In the genomic region with DNA sequence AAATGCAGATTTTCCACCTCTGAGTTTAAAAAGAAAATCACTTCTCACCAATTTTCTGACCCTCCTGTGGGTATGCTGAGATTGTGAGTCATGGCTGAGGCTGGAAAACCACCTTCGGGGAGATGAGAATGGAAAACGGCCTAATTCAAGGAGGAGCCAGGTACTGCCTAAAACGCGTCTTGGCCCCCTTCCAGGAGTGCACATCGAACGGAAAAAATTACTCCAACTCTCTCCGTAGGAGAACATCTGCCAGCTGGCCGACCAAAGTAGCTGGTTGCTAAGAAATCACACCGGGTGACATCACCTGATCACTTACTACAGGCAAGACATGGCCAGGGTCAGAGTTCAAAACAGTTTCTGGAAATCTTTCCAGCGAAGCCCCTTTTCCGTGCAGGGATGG, we compare ENCODE assay signal across 12 cellular contexts.
DNase-seq lines count a peak whose midpoint lies in the region; ATAC-seq, FAIRE-seq and TF ChIP-seq lines count a peak whose summit lies in the region.
"Had no signal": no experiment of that assay in that cellular context is flagged by ENCODE, and none has a peak within 500 bp of the region (broad histone marks: within the 10 kb centered on the region; RNA-seq: fewer than 3 reads in every experiment).

No MANE protein-coding gene starts in this region.

- no peak for TF ChIP-seq CTCF in H1 (IDR thresholded peaks at IDR 0.05; ENCODE audit: control extremely low read depth in 1 of 3, insufficient read depth in 1 of 3, low read depth in 1 of 3, low read length in 3 of 3)

- no peak overlapping the region for H2BK15ac ChIP-seq in H1 (ENCODE audit: low read length)

- H3K56ac ChIP-seq in H1 (replicated peaks; ENCODE audit: insufficient read length, low read depth, low read length), result no peak overlapping the region

- H3K79me1 ChIP-seq in H1 (ENCODE audit: low read depth, low read length), result peaks cover 8% of the 10 kb centered on the region

- no peak overlapping the region for H3K9ac ChIP-seq in H1 (replicated peaks in 1 of 4; ENCODE audit: extremely low read depth in 1 of 4, low read depth in 3 of 4, low read length in 3 of 4)

- no peak overlapping the region for H3K4me3 ChIP-seq in H1 (ENCODE audit: extremely low read depth in 1 of 4, insufficient read depth in 2 of 4, low read depth in 3 of 4, low read length in 4 of 4)

- peak; percentile 66 for DNase-seq in left cardiac atrium
- no peak for DNase-seq in Right ventricle myocardium inferior (ENCODE audit: missing footprints)
- DNase-seq in NCI-H2227 (lab: John Stamatoyannopoulos, UW; ENCODE audit: unreplicated experiment), result peak; percentile 69
- no peak for DNase-seq in H1 (ENCODE audit: low read depth in 1 of 2, low spot score in 2 of 2)
- peak; percentile 9 to 19 for DNase-seq in stimulated activated CD8-positive, alpha-beta memory T cell treated with anti-CD3 and anti-CD28 coated beads, Interleukin-2, amount 100 ng/mL, for 48 hours (ENCODE audit: low read depth in 2 of 2)
- DNase-seq in NOMO-1 (lab: John Stamatoyannopoulos, UW; ENCODE audit: unreplicated experiment in 2 of 2), result no peak
- DNase-seq in SIG-M5 treated with dmso at 0.1 percent for 504 hours (lab: John Stamatoyannopoulos, UW; ENCODE audit: unreplicated experiment), result no peak
- DNase-seq in C1 segment of cervical spinal cord (lab: John Stamatoyannopoulos, UW), result no peak
- DNase-seq: central memory CD4-positive, alpha-beta T cell; H7; naive thymus-derived CD4-positive, alpha-beta T cell; NCI-H2081 had no signal

- CTCF ChIA-PET in H1 (lab: Charles Lee; ENCODE audit: partially characterized antibody), result interaction anchor here (1.9 kb wide), 1 partner anchor 9 kb away, joined by 5 read pairs; no protein-coding TSS in a partner anchor

- H2BK12ac ChIP-seq in H1 (ENCODE audit: low read depth, low read length), result no peak overlapping the region

- no peak for TF ChIP-seq RAD21 in H1 (IDR thresholded peaks at IDR 0.05 in 1 of 2, conservative IDR thresholded peaks at IDR 0.05 in 1 of 2; ENCODE audit: low read depth in 2 of 2, low read length in 2 of 2)

- TF ChIP-seq EP300 in H1 (IDR thresholded peaks at IDR 0.05; ENCODE audit: borderline replicate concordance in 1 of 2, low read depth in 2 of 2, low read length in 2 of 2), result no peak

- H3K36me3 ChIP-seq in H1 (ENCODE audit: control insufficient read depth in 2 of 4, insufficient read depth in 4 of 4, low read length in 3 of 4), result no peaks in the 10 kb centered on the region

- peaks cover 4 to 24% (median 17%) of the 10 kb centered on the region in 4 experiments for H3K4me1 ChIP-seq in H1 (replicated peaks in 1 of 4; ENCODE audit: control insufficient read depth in 3 of 4, insufficient read depth in 4 of 4, low read length in 3 of 4)

- no peak overlapping the region for H3K4me2 ChIP-seq in H1 (ENCODE audit: insufficient read depth in 1 of 2, low read depth in 2 of 2, low read length in 2 of 2)

- H4K20me1 ChIP-seq in H1 (replicated peaks in 1 of 2; ENCODE audit: control insufficient read depth in 1 of 2, insufficient read depth in 2 of 2, low read length in 2 of 2), result peaks cover 0 to 5% of the 10 kb centered on the region in 2 experiments

- FAIRE-seq in H1 (lab: Jason Lieb, UNC), result no peak

- no peak overlapping the region for H3K4ac ChIP-seq in H1 (replicated peaks; ENCODE audit: insufficient read length, low read depth, low read length)

- POLR2A ChIA-PET in H1 (lab: Charles Lee; ENCODE audit: partially characterized antibody), result no interaction called here

- no peaks in the 10 kb centered on the region for H3K27me3 ChIP-seq in H1 (replicated peaks in 1 of 4; ENCODE audit: control insufficient read depth in 3 of 4, extremely low read depth in 1 of 4, insufficient read depth in 3 of 4, low read length in 3 of 4)

- no peak overlapping the region for H2AK5ac ChIP-seq in H1 (ENCODE audit: low read depth, low read length)

- H3K79me2 ChIP-seq in H1 (ENCODE audit: control insufficient read depth in 1 of 2, insufficient read depth in 2 of 2, low read length in 2 of 2), result peaks cover 0 to 41% of the 10 kb centered on the region in 2 experiments; a peak in 2 of 4 replicates

- H4K91ac ChIP-seq in H1 (replicated peaks; ENCODE audit: insufficient read length, low read length), result no peak overlapping the region

- no peaks in the 10 kb centered on the region for H3K23me2 ChIP-seq in H1 (ENCODE audit: low read depth, low read length)

- no peak overlapping the region for H2AFZ ChIP-seq in H1 (ENCODE audit: low read length)

- peak; percentile 33 to 78 for ATAC-seq in left cardiac atrium
- no peak for ATAC-seq in Right ventricle myocardium inferior
- ATAC-seq: naive thymus-derived CD4-positive, alpha-beta T cell had no signal

- no peak overlapping the region for H3K14ac ChIP-seq in H1 (ENCODE audit: insufficient read length)

- H3K18ac ChIP-seq in H1 (ENCODE audit: extremely low read depth, low read length), result peak overlapping the region; percentile 7; the same call in 1 of the 2 replicates

- 80% methylated on average over 11 of the region's 11 CpGs; no CpG with 5 or more reads in 1 of the 2 experiments for WGBS in H1 (ENCODE audit: extremely low coverage in 1 of 2, insufficient coverage in 1 of 2, insufficient read length in 1 of 2, insufficient replicate concordance in 2 of 2, low coverage in 1 of 2, low lambda C conversion rate in 2 of 2, missing lambda C conversion rate in 1 of 2), 2 experiments

- H4K5ac ChIP-seq in H1 (ENCODE audit: insufficient read length, low read depth, low read length), result no peak overlapping the region

- intact Hi-C loops in left cardiac atrium (cut with DNase I) (no loop called here), Right ventricle myocardium inferior (cut with DNase I) (no loop called here)

- no peak overlapping the region for H3K27ac ChIP-seq in H1 (ENCODE audit: low read depth, low read length)

- no peak for TF ChIP-seq POLR2A in H1 (IDR thresholded peaks at IDR 0.05; ENCODE audit: control extremely low read depth in 1 of 2, low read depth in 2 of 2, low read length in 2 of 2)

- H2BK120ac ChIP-seq in H1 (replicated peaks; ENCODE audit: low read depth, low read length), result no peak overlapping the region

- no peak overlapping the region for H3K23ac ChIP-seq in H1 (ENCODE audit: insufficient read length)

- no peak overlapping the region for H2BK5ac ChIP-seq in H1 (ENCODE audit: low read depth, low read length)

- H3K9me3 ChIP-seq in H1 (ENCODE audit: insufficient read depth in 2 of 2, low read depth in 1 of 2, low read length in 1 of 2), result no peaks in the 10 kb centered on the region

- H4K8ac ChIP-seq in H1 (ENCODE audit: extremely low read depth, insufficient read depth, low read length), result no peak overlapping the region

- H2BK20ac ChIP-seq in H1 (ENCODE audit: low read length), result no peak overlapping the region

TF ChIP-seq in H1, 55 proteins besides CTCF, POLR2A, EP300 and RAD21:
- no peak for TF ChIP-seq NRF1 (IDR thresholded peaks at IDR 0.05; ENCODE audit: low read depth, low read length)
- no peak for TF ChIP-seq SUZ12 (IDR thresholded peaks at IDR 0.05; ENCODE audit: low read length)
- no peak for TF ChIP-seq TAF1 (IDR thresholded peaks at IDR 0.05; ENCODE audit: low read depth, low read length)
- no peak for TF ChIP-seq SP1 (IDR thresholded peaks at IDR 0.05; ENCODE audit: low read depth, low read length)
- no peak for TF ChIP-seq EGR1 (IDR thresholded peaks at IDR 0.05; ENCODE audit: borderline replicate concordance, low read depth, low read length)
- no peak for TF ChIP-seq MAX (IDR thresholded peaks at IDR 0.05)
- TF ChIP-seq RBBP5 (IDR thresholded peaks at IDR 0.05; ENCODE audit: borderline replicate concordance, low read depth, low read length), result no peak
- no peak for TF ChIP-seq FOSL1 (IDR thresholded peaks at IDR 0.05; ENCODE audit: insufficient read depth, low read depth, low read length)
- TF ChIP-seq GTF2F1 (IDR thresholded peaks at IDR 0.05; ENCODE audit: borderline replicate concordance, low read depth, low read length), result no peak

Comparison
In these comparisons a context has a peak if more than half of its experiments do, and no peak if none do; other contexts are left out.
1. DNase-seq: peak in left cardiac atrium (single experiment), NCI-H2227 (single experiment) and stimulated activated CD8-positive, alpha-beta memory T cell treated with anti-CD3 and anti-CD28 coated beads, Interleukin-2, amount 100 ng/mL, for 48 hours (2 of 2); none in Right ventricle myocardium inferior (single experiment), H1 (0 of 2), NOMO-1 (0 of 2), SIG-M5 treated with dmso at 0.1 percent for 504 hours (single experiment) and C1 segment of cervical spinal cord (0 of 14).